ENCODE assay signal across 8 cellular contexts in the genomic region with DNA sequence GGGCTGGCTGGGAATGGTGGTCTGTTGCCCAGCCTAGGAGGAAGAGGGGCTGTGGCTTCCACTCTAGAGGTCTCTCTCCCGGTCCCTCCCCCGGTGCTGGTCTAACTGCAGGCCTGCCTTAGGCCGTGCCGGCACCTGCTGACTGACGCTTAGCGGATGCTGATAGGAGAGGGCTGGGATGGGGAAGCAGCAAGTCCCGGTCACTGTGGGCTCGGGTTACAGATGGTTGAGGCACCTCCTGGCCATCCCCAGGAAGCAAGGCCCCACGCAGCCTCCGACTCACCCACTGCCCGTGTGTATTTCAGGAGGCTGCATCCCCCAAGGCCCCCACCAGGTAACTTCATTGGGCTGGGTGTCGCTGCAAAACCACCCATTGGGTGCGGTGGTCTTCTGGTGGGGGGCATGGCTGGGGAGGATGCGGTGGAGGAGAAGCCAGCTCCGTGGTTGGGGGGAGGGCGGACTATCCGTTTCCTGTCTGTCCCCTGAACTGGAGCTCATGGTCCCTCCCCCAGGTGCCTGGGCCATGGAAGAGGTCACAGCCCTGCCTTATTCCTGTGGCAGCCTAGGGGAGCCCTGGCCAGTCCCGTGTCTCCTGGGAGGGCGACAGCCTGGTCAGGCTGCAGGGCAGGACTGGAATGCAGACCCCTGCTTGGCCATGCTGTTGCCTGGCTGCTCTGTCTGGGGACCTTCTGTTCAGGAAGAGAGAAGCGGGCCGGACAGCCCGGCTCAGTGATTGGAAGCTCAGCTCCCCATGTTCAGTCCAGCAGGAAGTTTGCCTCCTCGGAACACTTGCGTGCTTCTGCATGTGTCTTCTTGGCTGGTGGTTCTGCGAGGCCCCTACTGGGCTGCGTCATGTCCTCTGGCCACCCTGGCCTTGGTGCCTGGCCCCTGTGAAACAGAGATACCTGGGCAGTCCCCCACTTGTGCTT.
A peak's percentile ranks its signal among the peaks of the same experiment; 100 is the strongest.
DNase-seq lines count a peak whose midpoint lies in the region; ATAC-seq and TF ChIP-seq lines count a peak whose summit lies in the region.

No MANE protein-coding gene starts in this region.

- H3K27me3 Mint-ChIP-seq in activated naive CD4-positive, alpha-beta T cell treated with anti-CD3 and anti-CD28 coated beads, Interleukin-2, amount 10 ng/mL, durations not matched to agents 7 days and 5 days: no peaks in the 10 kb centered on the region

- no TSS peak for BruUV-seq in PC-9 (replicated peaks; lab: Mats Ljungman, UMichigan)

- H3K36me3 Mint-ChIP-seq in activated naive CD4-positive, alpha-beta T cell treated with anti-CD3 and anti-CD28 coated beads, Interleukin-2, amount 10 ng/mL, durations not matched to agents 7 days and 5 days: peaks cover 36% of the 10 kb centered on the region

- H3K27me3 ChIP-seq in PC-9 (ENCODE audit: insufficient read depth, low read depth) (no peaks in the 10 kb centered on the region), fibroblast of lung (ENCODE audit: control insufficient read depth, insufficient read depth, low read length) (no peaks in the 10 kb centered on the region), stomach smooth muscle (ENCODE audit: control insufficient read depth in 1 of 2, insufficient read depth in 2 of 2, low read length in 2 of 2) (no peaks in the 10 kb centered on the region)

- H3K4me3 Mint-ChIP-seq in activated naive CD4-positive, alpha-beta T cell treated with anti-CD3 and anti-CD28 coated beads, Interleukin-2, amount 10 ng/mL, durations not matched to agents 7 days and 5 days: no peak overlapping the region

- POLR2A ChIA-PET in PC-9 (lab: Charles Lee; ENCODE audit: unreplicated experiment): no interaction called here

- intact Hi-C loops in PC-9 (cut with micrococcal nuclease; ENCODE audit: unreplicated experiment): no loop called here

- peaks cover 75% of the 10 kb centered on the region for H3K4me1 Mint-ChIP-seq in activated naive CD4-positive, alpha-beta T cell treated with anti-CD3 and anti-CD28 coated beads, Interleukin-2, amount 10 ng/mL, durations not matched to agents 7 days and 5 days

- no peaks in the 10 kb centered on the region; the same call in 1 of the 2 replicates for H3F3A ChIP-seq in PC-9 (ENCODE audit: insufficient read depth, low read depth)

- no peak for ATAC-seq in HG03045 (IDR thresholded peaks at IDR 0.05; ENCODE audit: unreplicated experiment)

- no peaks in the 10 kb centered on the region for H3K9me3 ChIP-seq in PC-9 (ENCODE audit: insufficient read depth, low read depth)
- no peaks in the 10 kb centered on the region for H3K9me3 ChIP-seq in fibroblast of lung (ENCODE audit: control insufficient read depth, insufficient read depth, low read depth, low read length)
- H3K9me3 ChIP-seq in stomach smooth muscle (ENCODE audit: control insufficient read depth in 2 of 2, low read length in 2 of 2): no peaks in the 10 kb centered on the region

- H3K9me2 ChIP-seq in PC-9 (ENCODE audit: insufficient read depth): no peaks in the 10 kb centered on the region

- H3K27ac ChIP-seq in PC-9 (no peak overlapping the region), fibroblast of lung (ENCODE audit: insufficient read depth, low read length) (peak overlapping the region; percentile 76), stomach smooth muscle (ENCODE audit: low read length) (peak overlapping the region; percentile 100)

- H3K36me3 ChIP-seq in PC-9 (ENCODE audit: low read depth) (no peaks in the 10 kb centered on the region), fibroblast of lung (ENCODE audit: control insufficient read depth, insufficient read depth, low read length) (peaks cover 10% of the 10 kb centered on the region), stomach smooth muscle (ENCODE audit: control insufficient read depth in 2 of 2, insufficient read depth in 2 of 2, low read length in 2 of 2) (no peaks in the 10 kb centered on the region)

- peak overlapping the region; percentile 89 for H3K27ac Mint-ChIP-seq in activated naive CD4-positive, alpha-beta T cell treated with anti-CD3 and anti-CD28 coated beads, Interleukin-2, amount 10 ng/mL, durations not matched to agents 7 days and 5 days

- DNase-seq in activated naive CD4-positive, alpha-beta T cell treated with anti-CD3 and anti-CD28 coated beads, Interleukin-2, amount 10 ng/mL, durations not matched to agents 7 days and 5 days: peak; percentile 54
- no peak for DNase-seq in activated naive CD4-positive, alpha-beta T cell treated with Interleukin-2 at 50 U/mL for 16 hours
- DNase-seq in PC-9 (peak; percentile 43 to 48), fibroblast of lung (ENCODE audit: low read depth in 2 of 2) (peak in 1 of 2 donors; percentile 63), germinal center (ENCODE audit: low spot score) (no peak), H4 (ENCODE audit: low spot score) (no peak)

- CTCF ChIA-PET in activated naive CD4-positive, alpha-beta T cell treated with anti-CD3 and anti-CD28 coated beads, Interleukin-2, amount 10 ng/mL, durations not matched to agents 7 days and 5 days (lab: Charles Lee): interaction anchor here (0.5 to 2.4 kb wide), 6 partner anchors 14 to 66 kb away, joined by 3 to 20 read pairs (median 3); no protein-coding TSS in a partner anchor
- CTCF ChIA-PET in PC-9 (lab: Charles Lee): no interaction called here

- H3K79me2 ChIP-seq in PC-9 (ENCODE audit: low read depth): 0 out of 2 replicates have a peak, but pooled peaks cover 3% of the 10 kb centered on the region
- peaks cover 80% of the 10 kb centered on the region for H3K79me2 ChIP-seq in fibroblast of lung (ENCODE audit: control insufficient read depth, insufficient read depth, low read length)

- H3K9ac ChIP-seq in fibroblast of lung (ENCODE audit: insufficient read depth, low read length) (no peak overlapping the region), stomach smooth muscle (ENCODE audit: low read length in 2 of 2) (peak overlapping the region; percentile 47 to 54)

- no peak for TF ChIP-seq CTCF in PC-9 (conservative IDR thresholded peaks at IDR 0.05)
- TF ChIP-seq CTCF in fibroblast of lung (conservative IDR thresholded peaks at IDR 0.05 in 1 of 2, IDR thresholded peaks at IDR 0.05 in 1 of 2; ENCODE audit: low read depth in 1 of 2, low read length in 2 of 2): no peak

- H3K4me3 ChIP-seq in PC-9 (no peak overlapping the region), fibroblast of lung (replicated peaks in 1 of 4; ENCODE audit: control extremely low read depth in 1 of 4, insufficient read depth in 1 of 4, low read depth in 3 of 4, low read length in 4 of 4) (no peak overlapping the region), stomach smooth muscle (ENCODE audit: low read length in 2 of 2) (peak overlapping the region in 1 of 2 donors; percentile 15)

- no peak overlapping the region for H2AFZ ChIP-seq in PC-9
- no peak overlapping the region for H2AFZ ChIP-seq in fibroblast of lung (ENCODE audit: low read length)

- no peak overlapping the region for H3K4me2 ChIP-seq in PC-9
- no peak overlapping the region for H3K4me2 ChIP-seq in fibroblast of lung (ENCODE audit: extremely low read depth, insufficient read depth, low read length)

- H4K20me1 ChIP-seq in PC-9 (ENCODE audit: insufficient read depth) (peaks cover 44% of the 10 kb centered on the region), fibroblast of lung (ENCODE audit: control insufficient read depth, extremely low read depth, insufficient read depth, low read length) (no peaks in the 10 kb centered on the region)

- H3K4me1 ChIP-seq in PC-9 (replicated peaks; ENCODE audit: insufficient read depth) (peaks cover 15% of the 10 kb centered on the region), fibroblast of lung (ENCODE audit: control insufficient read depth, extremely low read depth, insufficient read depth, low read length) (peaks cover 53% of the 10 kb centered on the region), stomach smooth muscle (ENCODE audit: control insufficient read depth, insufficient read depth, low read length) (peaks cover 78% of the 10 kb centered on the region)

- no peaks in the 10 kb centered on the region for H3K9me3 Mint-ChIP-seq in activated naive CD4-positive, alpha-beta T cell treated with anti-CD3 and anti-CD28 coated beads, Interleukin-2, amount 10 ng/mL, durations not matched to agents 7 days and 5 days

Comparison
In these comparisons a context has a peak if more than half of its experiments do, and no peak if none do; other contexts are left out.
1. DNase-seq: peak in activated naive CD4-positive, alpha-beta T cell treated with anti-CD3 and anti-CD28 coated beads, Interleukin-2, amount 10 ng/mL, durations not matched to agents 7 days and 5 days (single experiment) and PC-9 (2 of 2); none in activated naive CD4-positive, alpha-beta T cell treated with Interleukin-2 at 50 U/mL for 16 hours (single experiment), germinal center (single experiment) and H4 (single experiment).